In the genomic region with DNA sequence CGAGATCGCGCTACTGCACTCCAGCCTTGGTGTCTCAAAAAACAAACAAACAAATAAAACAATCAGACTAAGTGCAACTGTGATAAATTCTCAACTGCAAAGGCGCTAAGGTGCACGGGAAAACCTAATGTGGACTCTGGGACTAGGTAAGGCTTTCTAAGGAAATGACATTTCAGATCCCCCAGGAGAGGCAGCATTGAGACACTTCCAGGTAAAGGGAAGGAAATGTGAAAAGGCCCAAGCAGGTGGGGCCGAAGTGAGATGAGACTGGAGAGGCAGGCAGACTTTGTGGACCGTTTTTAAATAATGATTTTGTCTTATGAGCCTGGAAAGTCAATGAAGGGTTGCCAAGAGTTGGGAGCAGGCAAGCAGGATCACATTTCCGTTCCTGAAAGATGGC, we compare ENCODE assay signal across 12 cellular contexts. TPM values are rescaled to one million over a fixed set of nuclear protein-coding genes. Genes with fewer than 3 reads are reported as not detected.
DNase-seq lines count a peak whose midpoint lies in the region; FAIRE-seq and TF ChIP-seq lines count a peak whose summit lies in the region.
"Had no signal": no experiment of that assay in that cellular context is flagged by ENCODE, and none has a peak within 500 bp of the region (broad histone marks: within the 10 kb centered on the region; RNA-seq: fewer than 3 reads in every experiment).

No MANE protein-coding gene starts in this region.

- no peaks in the 10 kb centered on the region for H3K36me3 ChIP-seq in HAP-1 (replicated peaks)
- no peaks in the 10 kb centered on the region for H3K36me3 ChIP-seq in astrocyte (ENCODE audit: insufficient read depth, low read length)
- H3K36me3 ChIP-seq: suprapubic skin had no signal

- H4K20me1 ChIP-seq in astrocyte (ENCODE audit: insufficient read depth, low read length): peaks cover 6% of the 10 kb centered on the region

- peak overlapping the region; percentile 2 for H3K27ac ChIP-seq in astrocyte (ENCODE audit: low read depth, low read length)
- H3K27ac ChIP-seq: psoas muscle, suprapubic skin had no signal

- in situ Hi-C loops in HAP-1 (cut with MboI; ENCODE audit: low sequenced_read_pairs): loop anchor here (10.0 kb wide), 3 partner anchors 81 to 201 kb away; a partner anchor contains a TSS

- no peaks in the 10 kb centered on the region for H3K36me3 Mint-ChIP-seq in astrocyte (ENCODE audit: low read depth, unreplicated experiment)
- H3K36me3 Mint-ChIP-seq in mesothelial cell of epicardium: no peaks in the 10 kb centered on the region

- no peak for FAIRE-seq in astrocyte (lab: Jason Lieb, UNC)
- FAIRE-seq: endometrium had no signal

- H3K27me3 ChIP-seq in HAP-1 (ENCODE audit: low read depth) (no peaks in the 10 kb centered on the region), astrocyte (ENCODE audit: insufficient read depth, low read length) (no peaks in the 10 kb centered on the region)
- H3K27me3 ChIP-seq: suprapubic skin had no signal

- peak; percentile 10 to 13 for DNase-seq in NCI-H2081 (lab: John Stamatoyannopoulos, UW)
- no peak for DNase-seq in NCI-H2081 treated with DMSO at 0.1 percent for 48 hours (lab: John Stamatoyannopoulos, UW)
- peak; percentile 40 to 46 for DNase-seq in HAP-1 (ENCODE audit: low spot score in 2 of 2)
- no peak for DNase-seq in astrocyte (ENCODE audit: low read depth)
- DNase-seq in mesothelial cell of epicardium (ENCODE audit: low spot score in 2 of 2, unreplicated experiment in 2 of 2): no peak
- no peak for DNase-seq in activated CD4-positive, alpha-beta T cell treated with anti-CD3 and anti-CD28 coated beads for 4 hours
- DNase-seq in T-helper 9 cell: no peak
- DNase-seq in middle frontal gyrus (ENCODE audit: extremely low spot score, low spot score): no peak
- DNase-seq: aorta, psoas muscle had no signal

- peaks cover 8% of the 10 kb centered on the region for H3K79me2 ChIP-seq in astrocyte (ENCODE audit: insufficient read depth, low read length)

- H3K9me3 Mint-ChIP-seq in astrocyte (ENCODE audit: unreplicated experiment) (no peaks in the 10 kb centered on the region), mesothelial cell of epicardium (no peaks in the 10 kb centered on the region)

- TF ChIP-seq CTCF in astrocyte (IDR thresholded peaks at IDR 0.05; ENCODE audit: insufficient read depth, low read depth, low read length) (no peak), mesothelial cell of epicardium (IDR thresholded peaks at IDR 0.05; ENCODE audit: unreplicated experiment) (no peak)

- H2AFZ ChIP-seq in astrocyte (ENCODE audit: low read depth, low read length): peak overlapping the region; percentile 28

- H3K4me3 Mint-ChIP-seq in astrocyte (ENCODE audit: unreplicated experiment): no peak overlapping the region
- H3K4me3 Mint-ChIP-seq in mesothelial cell of epicardium: peak overlapping the region; percentile 39

- H3K27me3 Mint-ChIP-seq in astrocyte (ENCODE audit: low read depth, unreplicated experiment) (peaks cover 5% of the 10 kb centered on the region), mesothelial cell of epicardium (ENCODE audit: low read depth) (no peaks in the 10 kb centered on the region)

- H3K4me1 Mint-ChIP-seq in astrocyte (ENCODE audit: low read depth, unreplicated experiment) (peaks cover 11% of the 10 kb centered on the region), mesothelial cell of epicardium (peaks cover 47% of the 10 kb centered on the region)

- H3K9me3 ChIP-seq in HAP-1: no peaks in the 10 kb centered on the region
- H3K9me3 ChIP-seq in astrocyte (ENCODE audit: insufficient read depth, low read depth, low read length): no peaks in the 10 kb centered on the region
- H3K9me3 ChIP-seq: psoas muscle, suprapubic skin had no signal

- peaks cover 69% of the 10 kb centered on the region for H3K4me1 ChIP-seq in HAP-1
- H3K4me1 ChIP-seq in astrocyte (ENCODE audit: insufficient read depth, low read length): peaks cover 17% of the 10 kb centered on the region

- no peak overlapping the region for H3K27ac Mint-ChIP-seq in astrocyte (ENCODE audit: unreplicated experiment)
- peak overlapping the region; percentile 88 for H3K27ac Mint-ChIP-seq in mesothelial cell of epicardium

- peak overlapping the region; percentile 72 for H3K4me2 ChIP-seq in astrocyte (ENCODE audit: low read length)

- H3K4me3 ChIP-seq in HAP-1 (no peak overlapping the region), astrocyte (ENCODE audit: insufficient read depth, low read depth, low read length) (no peak overlapping the region)
- H3K4me3 ChIP-seq: psoas muscle had no signal

- H3K9ac ChIP-seq in astrocyte (ENCODE audit: low read length): no peak overlapping the region

RNA-seq across cellular contexts. Expression of a gene that starts 1.9 kb away (rescaled TPM):
- total RNA-seq in astrocyte: 4.5 and 5.9 TPM in 2 replicates
- total RNA-seq in mesothelial cell of epicardium: 17.5 to 20.9 TPM (median 18.4 TPM) in 3 replicates

Comparison
In these comparisons a context has a peak if more than half of its experiments do, and no peak if none do; other contexts are left out.
1. DNase-seq: peak in NCI-H2081 (2 of 2) and HAP-1 (2 of 2); none in NCI-H2081 treated with DMSO at 0.1 percent for 48 hours (single experiment), astrocyte (single experiment), mesothelial cell of epicardium (0 of 2), activated CD4-positive, alpha-beta T cell treated with anti-CD3 and anti-CD28 coated beads for 4 hours (0 of 2), T-helper 9 cell (single experiment) and middle frontal gyrus (single experiment).